Comparison of ENCODE assay signal across 1 cellular context in genomic region chr2:45554073-45554742, GRCh38.
TF ChIP-seq lines count a peak whose summit lies in the region.

No MANE protein-coding gene starts in this region.

TF ChIP-seq in HepG2, 621 proteins besides CTCF, POLR2A, EP300 and RAD21:
- TF ChIP-seq ZNF264 (CRISPR knock-in tag; IDR thresholded peaks at IDR 0.05) (peak; percentile 67; the same call in 1 of the 2 replicates), PAWR (CRISPR knock-in tag; IDR thresholded peaks at IDR 0.05; ENCODE audit: borderline replicate concordance) (no peak)
